ENCODE assay signal across 8 cellular contexts in the genomic region with DNA sequence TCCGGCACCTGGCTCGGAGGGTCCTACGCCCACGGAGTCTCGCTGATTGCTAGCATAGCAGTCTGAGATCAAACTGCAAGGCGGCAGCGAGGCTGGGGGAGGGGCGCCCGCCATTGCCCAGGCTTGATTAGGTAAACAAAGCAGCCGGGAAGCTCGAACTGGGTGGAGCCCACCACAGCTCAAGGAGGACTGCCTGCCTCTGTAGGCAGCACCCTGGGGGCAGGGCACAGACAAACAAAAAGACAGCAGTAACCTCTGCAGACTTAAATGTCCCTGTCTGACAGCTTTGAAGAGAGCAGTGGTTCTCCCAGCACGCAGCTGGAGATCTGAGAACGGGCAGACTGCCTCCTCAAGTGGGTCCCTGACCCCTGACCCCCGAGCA.
DNase-seq lines count a peak whose midpoint lies in the region; ATAC-seq and TF ChIP-seq lines count a peak whose summit lies in the region.
"Not testable (repeated sequence)": the region's sequence is repeated elsewhere in the genome, so short reads cannot be mapped to it uniquely, and the experiment has no call there.

No MANE protein-coding gene starts in this region.

- not testable (repeated sequence) for H2BK120ac ChIP-seq in H9 (ENCODE audit: low read depth, low read length, poor library complexity, severe bottlenecking)

- H2AFZ ChIP-seq in H9 (ENCODE audit: low read length); SK-N-SH (ENCODE audit: low read depth): not testable (repeated sequence)

- H3K9me3 Mint-ChIP-seq in H9; activated T-helper 1 cell treated with anti-CD3 and anti-CD28 coated beads, Interleukin-12 subunit alpha, Interleukin-12 subunit beta, Interleukin-2, Interleukin-4 antibody, amounts not matched to agents 30 ng/mL and 10 ng/mL and 1 ng/mL, durations not matched to agents 14 hours and 24 hours and 36 hours; memory B cell: not testable (repeated sequence)

- POLR2A ChIA-PET in AG04450 (lab: Yijun Ruan, JAX); SK-N-SH (lab: Yijun Ruan, JAX): not testable (repeated sequence)

- not testable (repeated sequence) for H3F3A ChIP-seq in SK-N-SH (replicated peaks; ENCODE audit: insufficient read depth)

- H3K23ac ChIP-seq in H9 (ENCODE audit: insufficient read length, low read depth, low read length), result not testable (repeated sequence)

- not testable (repeated sequence) for TF ChIP-seq RAD21 in SK-N-SH (IDR thresholded peaks at IDR 0.05; ENCODE audit: low read length)

- not testable (repeated sequence) for H3K36me3 Mint-ChIP-seq in H9 (ENCODE audit: insufficient read depth in 1 of 3, low read depth in 3 of 3); activated T-helper 1 cell treated with anti-CD3 and anti-CD28 coated beads, Interleukin-12 subunit alpha, Interleukin-12 subunit beta, Interleukin-2, Interleukin-4 antibody, amounts not matched to agents 30 ng/mL and 10 ng/mL and 1 ng/mL, durations not matched to agents 14 hours and 24 hours and 36 hours (ENCODE audit: low read depth); memory B cell

- not testable (repeated sequence) for H3K9me2 ChIP-seq in SK-N-SH

- H4K8ac ChIP-seq in H9 (replicated peaks; ENCODE audit: insufficient read length, low read depth, low read length), result not testable (repeated sequence)

- H2BK15ac ChIP-seq in H9 (ENCODE audit: low read depth, low read length), result not testable (repeated sequence)

- H3K27ac ChIP-seq in AG04450 (ENCODE audit: low read depth, low read length); H9 (ENCODE audit: insufficient read length, low read depth, low read length); SK-N-SH (ENCODE audit: low read depth in 2 of 2, low read length in 1 of 2); colonic mucosa; cardiac muscle cell; sigmoid colon: not testable (repeated sequence)

- H3K27ac Mint-ChIP-seq in H9; activated T-helper 1 cell treated with anti-CD3 and anti-CD28 coated beads, Interleukin-12 subunit alpha, Interleukin-12 subunit beta, Interleukin-2, Interleukin-4 antibody, amounts not matched to agents 30 ng/mL and 10 ng/mL and 1 ng/mL, durations not matched to agents 14 hours and 24 hours and 36 hours; memory B cell: not testable (repeated sequence)

- CTCF ChIA-PET in AG04450 (lab: Charles Lee), result not testable (repeated sequence)
- CTCF ChIA-PET in SK-N-SH (lab: Yijun Ruan, JAX), result interaction anchor here (1.0 kb wide), 1 partner anchor 220 kb away, joined by 3 read pairs; a partner anchor contains a TSS

- not testable (repeated sequence) for H3K4me2 ChIP-seq in H9 (ENCODE audit: insufficient read depth, insufficient read length, low read length); SK-N-SH

- ATAC-seq in memory B cell (ENCODE audit: low read depth), result not testable (repeated sequence)

- H2AK5ac ChIP-seq in H9 (ENCODE audit: insufficient read length, low read length), result not testable (repeated sequence)

- not testable (repeated sequence) for H3K27me3 ChIP-seq in AG04450 (ENCODE audit: control insufficient read depth, insufficient read depth, low read length); H9 (ENCODE audit: insufficient read depth, low read length); SK-N-SH (ENCODE audit: insufficient read depth); colonic mucosa; cardiac muscle cell; sigmoid colon

- not testable (repeated sequence) for H4K20me1 ChIP-seq in H9 (ENCODE audit: control insufficient read depth, insufficient read depth, insufficient read length); SK-N-SH (ENCODE audit: insufficient read depth)

- H3K4me1 ChIP-seq in H9 (ENCODE audit: insufficient read depth, low read length); SK-N-SH (ENCODE audit: control insufficient read depth in 1 of 2, insufficient read depth in 2 of 2, low read depth in 1 of 2, low read length in 1 of 2); colonic mucosa; sigmoid colon: not testable (repeated sequence)
- peaks cover 16% of the 10 kb centered on the region for H3K4me1 ChIP-seq in cardiac muscle cell (ENCODE audit: low read depth)

- H3K4ac ChIP-seq in H9 (ENCODE audit: low read depth, low read length), result not testable (repeated sequence)

- H3K23me2 ChIP-seq in H9 (ENCODE audit: insufficient read length, low read depth, low read length, poor library complexity, severe bottlenecking), result not testable (repeated sequence)

- H4K91ac ChIP-seq in H9 (ENCODE audit: insufficient read length, low read depth, low read length), result not testable (repeated sequence)

- not testable (repeated sequence) for H2BK12ac ChIP-seq in H9 (ENCODE audit: insufficient read length, low read depth, low read length)

- H3K27me3 Mint-ChIP-seq in H9 (ENCODE audit: low read depth); activated T-helper 1 cell treated with anti-CD3 and anti-CD28 coated beads, Interleukin-12 subunit alpha, Interleukin-12 subunit beta, Interleukin-2, Interleukin-4 antibody, amounts not matched to agents 30 ng/mL and 10 ng/mL and 1 ng/mL, durations not matched to agents 14 hours and 24 hours and 36 hours (ENCODE audit: insufficient read depth); memory B cell: not testable (repeated sequence)

- not testable (repeated sequence) for H3K9me3 ChIP-seq in AG04450 (ENCODE audit: control insufficient read depth, insufficient read depth, low read length); H9 (ENCODE audit: control insufficient read depth, low read depth, low read length); SK-N-SH; colonic mucosa; cardiac muscle cell (ENCODE audit: low read depth); sigmoid colon

- H3K4me1 Mint-ChIP-seq in H9, result peaks cover 13 to 19% of the 10 kb centered on the region in 2 experiments
- H3K4me1 Mint-ChIP-seq in activated T-helper 1 cell treated with anti-CD3 and anti-CD28 coated beads, Interleukin-12 subunit alpha, Interleukin-12 subunit beta, Interleukin-2, Interleukin-4 antibody, amounts not matched to agents 30 ng/mL and 10 ng/mL and 1 ng/mL, durations not matched to agents 14 hours and 24 hours and 36 hours (ENCODE audit: low read depth); memory B cell: not testable (repeated sequence)

- not testable (repeated sequence) for H3K14ac ChIP-seq in H9 (ENCODE audit: insufficient read depth, low read length)

- TF ChIP-seq EP300 in SK-N-SH (IDR thresholded peaks at IDR 0.05; ENCODE audit: borderline replicate concordance in 1 of 2, low read depth in 1 of 2, low read length in 1 of 2); sigmoid colon (IDR thresholded peaks at IDR 0.05): not testable (repeated sequence)

- H3K79me1 ChIP-seq in H9 (ENCODE audit: insufficient read depth, low read depth, low read length, poor library complexity, severe bottlenecking), result not testable (repeated sequence)

- H3K18ac ChIP-seq in H9 (ENCODE audit: insufficient read length, low read depth, low read length), result not testable (repeated sequence)

- not testable (repeated sequence) for DNase-seq in AG04450 (ENCODE audit: low read depth, low spot score); H9; SK-N-SH; activated T-helper 1 cell treated with anti-CD3 and anti-CD28 coated beads, Interleukin-12 subunit alpha, Interleukin-12 subunit beta, Interleukin-2, Interleukin-4 antibody, amounts not matched to agents 30 ng/mL and 10 ng/mL and 1 ng/mL, durations not matched to agents 14 hours and 24 hours and 36 hours (ENCODE audit: low spot score); colonic mucosa; cardiac muscle cell (ENCODE audit: low read depth in 1 of 2, low spot score in 1 of 2); memory B cell (ENCODE audit: low spot score in 2 of 2); sigmoid colon

- H3K4me3 ChIP-seq in AG04450 (ENCODE audit: low read depth, low read length), result peak overlapping the region; percentile 27; the same call in 1 of the 2 replicates
- peak overlapping the region; percentile 23 to 39; a peak in 2 of 4 replicates for H3K4me3 ChIP-seq in SK-N-SH (ENCODE audit: low read depth in 2 of 2, low read length in 1 of 2)
- peak overlapping the region; percentile 9 for H3K4me3 ChIP-seq in colonic mucosa
- H3K4me3 ChIP-seq in cardiac muscle cell, result peak overlapping the region; percentile 19
- peak overlapping the region in 3 of 4 donors; percentile 18 to 21 (median 21) for H3K4me3 ChIP-seq in sigmoid colon

- H2BK20ac ChIP-seq in H9 (ENCODE audit: low read depth, low read length, poor library complexity, severe bottlenecking), result not testable (repeated sequence)

- TF ChIP-seq CTCF in AG04450 (IDR thresholded peaks at IDR 0.05; ENCODE audit: low read depth, low read length); H9 (conservative IDR thresholded peaks at IDR 0.05); SK-N-SH (IDR thresholded peaks at IDR 0.05); colonic mucosa (IDR thresholded peaks at IDR 0.05); cardiac muscle cell (IDR thresholded peaks at IDR 0.05; ENCODE audit: low read depth, low read length); sigmoid colon (IDR thresholded peaks at IDR 0.05): not testable (repeated sequence)

- not testable (repeated sequence) for TF ChIP-seq POLR2A in sigmoid colon (IDR thresholded peaks at IDR 0.05)

- not testable (repeated sequence) for H2BK5ac ChIP-seq in H9 (ENCODE audit: insufficient read length, low read length)

- not testable (repeated sequence) for H3K56ac ChIP-seq in H9 (ENCODE audit: insufficient read length, low read depth, low read length)

- not testable (repeated sequence) for H3K79me2 ChIP-seq in H9 (ENCODE audit: insufficient read depth, low read length); SK-N-SH (ENCODE audit: insufficient read depth)

- WGBS in H9 (ENCODE audit: extremely low coverage, insufficient read length, low lambda C conversion rate), result no CpG with 5 or more reads among the region's 14 CpGs
- WGBS in SK-N-SH (ENCODE audit: low lambda C conversion rate), result no CpG with 5 or more reads among the region's 14 CpGs
- 4 to 18% methylated on average over 9 of the region's 14 CpGs for WGBS in sigmoid colon, 2 donors

- H4K5ac ChIP-seq in H9 (ENCODE audit: insufficient read length, low read depth, low read length), result not testable (repeated sequence)

- peak overlapping the region; percentile 76 to 81 for H3K4me3 Mint-ChIP-seq in H9
- H3K4me3 Mint-ChIP-seq in activated T-helper 1 cell treated with anti-CD3 and anti-CD28 coated beads, Interleukin-12 subunit alpha, Interleukin-12 subunit beta, Interleukin-2, Interleukin-4 antibody, amounts not matched to agents 30 ng/mL and 10 ng/mL and 1 ng/mL, durations not matched to agents 14 hours and 24 hours and 36 hours, result peak overlapping the region; percentile 73
- H3K4me3 Mint-ChIP-seq in memory B cell, result peak overlapping the region; percentile 81

- not testable (repeated sequence) for H3K36me3 ChIP-seq in SK-N-SH (replicated peaks in 1 of 2; ENCODE audit: control insufficient read depth in 1 of 2, insufficient read depth in 2 of 2, low read length in 1 of 2); colonic mucosa; cardiac muscle cell; sigmoid colon

- H3T11ph ChIP-seq in H9 (ENCODE audit: low read length), result not testable (repeated sequence)

- intact Hi-C loops in activated T-helper 1 cell treated with anti-CD3 and anti-CD28 coated beads, Interleukin-12 subunit alpha, Interleukin-12 subunit beta, Interleukin-2, Interleukin-4 antibody, amounts not matched to agents 30 ng/mL and 10 ng/mL and 1 ng/mL, durations not matched to agents 14 hours and 24 hours and 36 hours (cut with micrococcal nuclease); colonic mucosa (cut with DNase I); sigmoid colon (cut with DNase I): not testable (repeated sequence)

- H3K9ac ChIP-seq in H9 (ENCODE audit: extremely low read depth, insufficient read length, low read length); SK-N-SH; colonic mucosa (ENCODE audit: low read depth in 2 of 2, low read length in 2 of 2): not testable (repeated sequence)
